ENCODE assay signal across 23 cellular contexts in genomic region chr1:56168176-56168575, GRCh38.
"Had no signal": no experiment of that assay in that cellular context is flagged by ENCODE, and none has a peak within 500 bp of the region (broad histone marks: within the 10 kb centered on the region; RNA-seq: fewer than 3 reads in every experiment).

No MANE protein-coding gene starts in this region.

- H3K27ac ChIP-seq: colonic mucosa, epithelial cell of prostate, esophagus squamous epithelium, gastrocnemius medialis, heart right ventricle, left lung, lower lobe of right lung had no signal

- DNase-seq: colonic mucosa; cortex of kidney; effector CD8-positive, alpha-beta T cell; effector memory CD8-positive, alpha-beta T cell; endodermal cell; erythroblast; esophagus squamous epithelium; foreskin fibroblast; foreskin melanocyte; gastrocnemius medialis; glutamatergic neuron; head of caudate nucleus; heart right ventricle; hippocampal formation; left cardiac atrium; left lung; left ventricle myocardium superior; lower lobe of right lung; mesendoderm; mucosa of descending colon; naive B cell had no signal

- H3K4me1 ChIP-seq: colonic mucosa, gastrocnemius medialis, left lung, lower lobe of right lung had no signal

- H3K4me3 ChIP-seq: colonic mucosa, esophagus squamous epithelium, gastrocnemius medialis, heart right ventricle, left lung, lower lobe of right lung, mucosa of descending colon had no signal

- ATAC-seq: effector memory CD8-positive, alpha-beta T cell; esophagus mucosa; gastrocnemius medialis; heart right ventricle; left cardiac atrium; left lung; left ventricle myocardium superior; lower lobe of right lung; mucosa of descending colon had no signal

- H3K27me3 ChIP-seq: colonic mucosa, esophagus squamous epithelium, gastrocnemius medialis, heart right ventricle, left lung had no signal

- H3K9me3 ChIP-seq: colonic mucosa, esophagus squamous epithelium, gastrocnemius medialis, left lung, lower lobe of right lung, mucosa of descending colon had no signal

- H3K36me3 ChIP-seq: colonic mucosa, esophagus squamous epithelium, gastrocnemius medialis, heart right ventricle, left lung, lower lobe of right lung had no signal
